In genomic region chr18:77054606-77055428, GRCh38 we compare ENCODE assay signal across 8 cellular contexts.
A peak's percentile ranks its signal among the peaks of the same experiment; 100 is the strongest.
DNase-seq lines count a peak whose midpoint lies in the region; ATAC-seq and TF ChIP-seq lines count a peak whose summit lies in the region.

No MANE protein-coding gene starts in this region.

- H3K4me1 ChIP-seq in SJCRH30: peaks cover 8% of the 10 kb centered on the region; the same call in 1 of the 2 replicates
- peaks cover 44 to 68% (median 56%) of the 10 kb centered on the region in 4 donors for H3K4me1 ChIP-seq in upper lobe of left lung

- H3K9me3 ChIP-seq in SJCRH30 (replicated peaks): no peaks in the 10 kb centered on the region
- no peaks in the 10 kb centered on the region for H3K9me3 ChIP-seq in upper lobe of left lung

- intact Hi-C loops in head of caudate nucleus (cut with DNase I) (loop anchor here (5.0 kb wide), 2 partner anchors 53 to 133 kb away; no protein-coding TSS in a partner anchor), posterior vena cava (cut with DNase I) (loop anchor here (5.0 kb wide), 2 partner anchors 53 to 152 kb away; no protein-coding TSS in a partner anchor)

- H3K27ac ChIP-seq in SJCRH30 (no peak overlapping the region), upper lobe of left lung (peak overlapping the region; percentile 83 to 96 (median 89))

- TF ChIP-seq CTCF in upper lobe of left lung (IDR thresholded peaks at IDR 0.05): peak; percentile 56 to 81 (median 68)

- WGBS in upper lobe of left lung, 2 donors: 16 to 28% methylated on average over 7 to 15 of the region's 15 CpGs

- peak overlapping the region; percentile 36 for H3K4me3 ChIP-seq in SJCRH30
- peak overlapping the region in 2 of 4 donors; percentile 4 to 13 for H3K4me3 ChIP-seq in upper lobe of left lung

- TF ChIP-seq POLR2A in upper lobe of left lung (IDR thresholded peaks at IDR 0.05): peak in 2 of 4 donors; percentile 8 to 9

- TF ChIP-seq EP300 in upper lobe of left lung (IDR thresholded peaks at IDR 0.05): peak in 2 of 4 donors; percentile 57 to 73

- H3K36me3 ChIP-seq in SJCRH30: no peaks in the 10 kb centered on the region
- H3K36me3 ChIP-seq in upper lobe of left lung: no peaks in the 10 kb centered on the region

- ATAC-seq in GM21447 (IDR thresholded peaks at IDR 0.05; ENCODE audit: unreplicated experiment): peak; percentile 84
- ATAC-seq in upper lobe of left lung (ENCODE audit: low FRiP score in 2 of 2): peak; percentile 83 to 87

- H3K27me3 ChIP-seq in SJCRH30 (no peaks in the 10 kb centered on the region), upper lobe of left lung (no peaks in the 10 kb centered on the region)

- peak; percentile 37 for DNase-seq in DMS53 treated with DMSO at 0.1 percent for 48 hours (lab: John Stamatoyannopoulos, UW; ENCODE audit: unreplicated experiment)
- peak; percentile 69 for DNase-seq in HuH-7 (ENCODE audit: low spot score)
- DNase-seq in SJCRH30: peak; percentile 63 to 74
- DNase-seq in activated naive CD4-positive, alpha-beta T cell treated with anti-CD3 and anti-CD28 coated beads, Interleukin-2, amount 50 U/mL, for 16 hours: peak; percentile 70
- DNase-seq in head of caudate nucleus: peak; percentile 78 to 96 (median 90)
- peak; percentile 95 for DNase-seq in posterior vena cava (ENCODE audit: low spot score)
- DNase-seq in upper lobe of left lung: peak; percentile 90 to 93

Comparison
In these comparisons a context has a peak if more than half of its experiments do, and no peak if none do; other contexts are left out.
1. DNase-seq: peak in every context shown above with its lines; median percentile 95 in posterior vena cava; 92 in upper lobe of left lung; 90 in head of caudate nucleus; 70 in activated naive CD4-positive, alpha-beta T cell treated with anti-CD3 and anti-CD28 coated beads, Interleukin-2, amount 50 U/mL, for 16 hours; 69 in HuH-7; 68 in SJCRH30; 37 in DMS53 treated with DMSO at 0.1 percent for 48 hours.